17 cellular contexts compared by ENCODE assay signal in the genomic region with DNA sequence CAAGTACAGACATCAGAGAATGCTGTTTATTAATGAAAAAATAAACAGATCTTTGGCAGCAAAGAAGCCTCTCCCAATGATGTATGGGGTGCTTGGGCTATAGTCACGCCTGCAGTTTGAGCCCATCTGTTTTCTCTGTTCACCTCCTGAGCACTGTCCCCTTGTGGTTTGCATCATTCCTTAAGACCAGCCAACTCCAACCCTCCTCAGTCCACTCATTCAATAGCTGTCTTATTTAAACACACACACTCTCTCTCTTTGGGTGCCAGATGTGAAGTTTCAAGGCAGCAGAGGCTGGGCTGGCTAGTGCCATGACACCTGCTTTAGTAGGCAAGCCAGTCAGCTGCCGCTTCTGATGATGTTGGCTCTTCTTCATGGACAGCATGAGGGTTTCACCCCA. TPM values are rescaled to one million over a fixed set of nuclear protein-coding genes. Genes with fewer than 3 reads are reported as not detected.
A peak's percentile ranks its signal among the peaks of the same experiment; 100 is the strongest.
DNase-seq lines count a peak whose midpoint lies in the region; ATAC-seq, FAIRE-seq and TF ChIP-seq lines count a peak whose summit lies in the region.
"Had no signal": no experiment of that assay in that cellular context is flagged by ENCODE, and none has a peak within 500 bp of the region (broad histone marks: within the 10 kb centered on the region; RNA-seq: fewer than 3 reads in every experiment).

No MANE protein-coding gene starts in this region.

- no peak overlapping the region for H2BK120ac ChIP-seq in mesenchymal stem cell (ENCODE audit: low read depth, low read length)

- no peak overlapping the region for H3K4me3 ChIP-seq in esophagus muscularis mucosa
- peak overlapping the region in 1 of 2 experiments; percentile 44 for H3K4me3 ChIP-seq in mesenchymal stem cell (ENCODE audit: insufficient read depth in 1 of 2, low read depth in 1 of 2, low read length in 2 of 2)
- no peak overlapping the region for H3K4me3 ChIP-seq in small intestine (ENCODE audit: low read depth in 1 of 2, low read length in 2 of 2)
- H3K4me3 ChIP-seq: dorsolateral prefrontal cortex, neural progenitor cell, upper lobe of left lung had no signal

- H3K23ac ChIP-seq in mesenchymal stem cell (ENCODE audit: low read length in 2 of 2) = no peak overlapping the region

- H3K4ac ChIP-seq in mesenchymal stem cell (ENCODE audit: low read depth in 1 of 2, low read length in 2 of 2) = no peak overlapping the region

- intact Hi-C loops in esophagus muscularis mucosa (cut with DNase I) = no loop called here

- no peak overlapping the region for H2AK5ac ChIP-seq in mesenchymal stem cell (ENCODE audit: low read length, severe bottlenecking)

- H3K36me3 ChIP-seq in esophagus muscularis mucosa = peaks cover 0 to 5% (median 0%) of the 10 kb centered on the region in 4 donors
- H3K36me3 ChIP-seq in mesenchymal stem cell (ENCODE audit: control insufficient read depth in 1 of 2, insufficient read depth in 2 of 2, low read depth in 1 of 2, low read length in 2 of 2) = peaks cover 0 to 3% of the 10 kb centered on the region in 2 experiments
- peaks cover 3 to 4% of the 10 kb centered on the region in 2 donors for H3K36me3 ChIP-seq in small intestine (ENCODE audit: control insufficient read depth in 2 of 2, insufficient read depth in 2 of 2, low read length in 2 of 2)
- H3K36me3 ChIP-seq: neural progenitor cell, upper lobe of left lung had no signal

- no peak for TF ChIP-seq CTCF in esophagus muscularis mucosa (IDR thresholded peaks at IDR 0.05)

- H3K9ac ChIP-seq in mesenchymal stem cell (ENCODE audit: low read length) = no peak overlapping the region
- H3K9ac ChIP-seq: neural progenitor cell had no signal

- DNase-seq in AG20443 (ENCODE audit: low spot score) (peak; percentile 11), LHCN-M2 (ENCODE audit: low read depth) (peak; percentile 49), esophagus muscularis mucosa (ENCODE audit: extremely low spot score) (no peak), mesenchymal stem cell (peak; percentile 88), small intestine (no peak)
- DNase-seq: activated gamma-delta T cell, dorsolateral prefrontal cortex, NCI-H2227 treated with DMSO at 0.1 percent for 48 hours, PC-3, upper lobe of left lung had no signal

- 53% methylated on average over 2 of the region's 2 CpGs for WGBS in esophagus muscularis mucosa
- 36% methylated on average over 2 of the region's 2 CpGs for WGBS in mesenchymal stem cell
- 77 to 98% (median 92%) methylated on average over 2 of the region's 2 CpGs for WGBS in small intestine, 3 donors

- H3K18ac ChIP-seq in mesenchymal stem cell (ENCODE audit: low read depth in 1 of 2, low read length in 2 of 2) = no peak overlapping the region

- TF ChIP-seq POLR2A in esophagus muscularis mucosa (IDR thresholded peaks at IDR 0.05; ENCODE audit: low read depth) = no peak

- TF ChIP-seq EP300 in esophagus muscularis mucosa (IDR thresholded peaks at IDR 0.05) = no peak

- no peak for FAIRE-seq in small intestine (lab: Jason Lieb, UNC)

- no peak overlapping the region for H3K4me2 ChIP-seq in mesenchymal stem cell (ENCODE audit: low read length, poor library complexity, severe bottlenecking)
- H3K4me2 ChIP-seq: neural progenitor cell had no signal

- ATAC-seq in HG03354 (IDR thresholded peaks at IDR 0.05; ENCODE audit: poor library complexity, severe bottlenecking, unreplicated experiment) (no peak), HG02642 (IDR thresholded peaks at IDR 0.05; ENCODE audit: poor library complexity, unreplicated experiment) (no peak), GM21381 (IDR thresholded peaks at IDR 0.05; ENCODE audit: unreplicated experiment) (no peak)
- ATAC-seq: esophagus mucosa; PC-3; stimulated activated effector memory CD8-positive, alpha-beta T cell treated with anti-CD3 and anti-CD28 coated beads, Interleukin-12 subunit alpha, Interleukin-12 subunit beta, amount 100 ng/mL, for 72 hours had no signal

- no peak overlapping the region for H4K91ac ChIP-seq in mesenchymal stem cell (ENCODE audit: low read length)

- H3K9me3 ChIP-seq in esophagus muscularis mucosa (no peaks in the 10 kb centered on the region), mesenchymal stem cell (ENCODE audit: control insufficient read depth, low read length) (no peaks in the 10 kb centered on the region), small intestine (ENCODE audit: control insufficient read depth, low read depth) (no peaks in the 10 kb centered on the region)
- H3K9me3 ChIP-seq: upper lobe of left lung had no signal

- H2BK12ac ChIP-seq in mesenchymal stem cell (ENCODE audit: low read length in 2 of 2) = no peak overlapping the region

- H2BK15ac ChIP-seq in mesenchymal stem cell (ENCODE audit: low read depth, poor library complexity, severe bottlenecking) = no peak overlapping the region

- H2BK5ac ChIP-seq in mesenchymal stem cell (ENCODE audit: low read depth, low read length, poor library complexity, severe bottlenecking) = no peak overlapping the region

- peaks cover 5% of the 10 kb centered on the region for H3K79me1 ChIP-seq in mesenchymal stem cell (replicated peaks; ENCODE audit: low read length, poor library complexity, severe bottlenecking)

- H3K14ac ChIP-seq in mesenchymal stem cell (ENCODE audit: low read length in 2 of 2) = no peak overlapping the region

- H3K4me1 ChIP-seq in esophagus muscularis mucosa = peaks cover 3 to 47% (median 38%) of the 10 kb centered on the region in 4 donors
- peaks cover 4% of the 10 kb centered on the region for H3K4me1 ChIP-seq in mesenchymal stem cell (ENCODE audit: control insufficient read depth, insufficient read depth, low read depth, low read length)
- H3K4me1 ChIP-seq in small intestine (ENCODE audit: control insufficient read depth in 2 of 2, insufficient read depth in 1 of 2, low read depth in 1 of 2, low read length in 1 of 2) = no peaks in the 10 kb centered on the region

- peak overlapping the region in 3 of 4 donors; percentile 27 to 87 (median 83) for H3K27ac ChIP-seq in esophagus muscularis mucosa (replicated peaks in 1 of 4)
- H3K27ac ChIP-seq in mesenchymal stem cell (ENCODE audit: low read length, poor library complexity, severe bottlenecking) = no peak overlapping the region
- no peak overlapping the region for H3K27ac ChIP-seq in small intestine (ENCODE audit: low read depth in 1 of 2, low read length in 1 of 2)
- H3K27ac ChIP-seq: dorsolateral prefrontal cortex, neural progenitor cell, upper lobe of left lung, VCaP had no signal

- no peaks in the 10 kb centered on the region for H3K27me3 ChIP-seq in esophagus muscularis mucosa
- H3K27me3 ChIP-seq in mesenchymal stem cell (ENCODE audit: control insufficient read depth in 1 of 2, insufficient read depth in 1 of 2, low read length in 2 of 2) = no peaks in the 10 kb centered on the region
- no peaks in the 10 kb centered on the region for H3K27me3 ChIP-seq in small intestine (ENCODE audit: control insufficient read depth in 2 of 2, insufficient read depth in 2 of 2, low read length in 2 of 2)
- H3K27me3 ChIP-seq: dorsolateral prefrontal cortex, neural progenitor cell, upper lobe of left lung had no signal

- H4K8ac ChIP-seq in mesenchymal stem cell (ENCODE audit: low read length) = no peak overlapping the region

- no peak overlapping the region for H2AFZ ChIP-seq in mesenchymal stem cell (ENCODE audit: low read depth, low read length)
- H2AFZ ChIP-seq: neural progenitor cell had no signal

RNA-seq across cellular contexts. Expression of gene POLD3, which starts 58.1 kb away (rescaled TPM):
- total RNA-seq in LHCN-M2 (2014; rRNA removed) (21.9 and 24.5 TPM in 2 replicates), esophagus muscularis mucosa (10 to 100 TPM in 1 of 4 donors, 1 to 10 TPM in 3; 9.1 to 13.6 (median 9.2) TPM)
- 7.0 TPM for polyA plus RNA-seq in LHCN-M2 (2012)
- polyA plus RNA-seq in mesenchymal stem cell (2013, experiment 1 of 2) = 6.4 TPM
- polyA plus RNA-seq in mesenchymal stem cell (2013, experiment 2 of 2) = 6.1 TPM
- 10 to 100 TPM; 11.1 to 25.9 (median 12.5) TPM for polyA plus RNA-seq in small intestine

Comparison
In these comparisons a context has a peak if more than half of its experiments do, and no peak if none do; other contexts are left out.
1. DNase-seq: peak in AG20443 (single experiment), LHCN-M2 (single experiment) and mesenchymal stem cell (single experiment); none in esophagus muscularis mucosa (single experiment) and small intestine (single experiment).
2. H3K27ac ChIP-seq: peak in esophagus muscularis mucosa (3 of 4); none in mesenchymal stem cell (single experiment) and small intestine (0 of 2).